ENCODE assay signal across 13 cellular contexts in the genomic region with DNA sequence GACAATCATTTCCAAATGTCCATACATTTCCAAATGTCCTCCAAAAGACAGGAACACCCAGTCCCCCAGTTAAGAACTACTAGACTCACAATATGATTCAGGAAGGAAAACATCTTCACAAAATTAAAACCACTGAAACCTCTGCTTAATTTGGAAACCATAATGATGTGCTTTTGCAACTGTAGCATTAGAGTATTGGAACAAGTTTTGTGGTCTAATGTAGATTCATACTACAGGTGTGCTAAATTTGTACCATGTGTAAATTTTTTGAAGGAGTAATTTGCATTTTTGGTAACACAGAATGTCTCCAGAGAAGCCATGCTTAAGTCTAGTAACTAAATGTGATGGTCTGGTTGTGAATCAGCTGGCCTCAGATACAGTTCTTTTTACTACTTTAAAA.
DNase-seq lines count a peak whose midpoint lies in the region; ATAC-seq and TF ChIP-seq lines count a peak whose summit lies in the region.
"Had no signal": no experiment of that assay in that cellular context is flagged by ENCODE, and none has a peak within 500 bp of the region (broad histone marks: within the 10 kb centered on the region; RNA-seq: fewer than 3 reads in every experiment).

No MANE protein-coding gene starts in this region.

- H3K79me2 ChIP-seq in DND-41 (ENCODE audit: insufficient read depth, low read length) (peaks cover 4% of the 10 kb centered on the region), KMS-11 (ENCODE audit: insufficient read depth, low read depth) (no peaks in the 10 kb centered on the region)

- H3K9me3 ChIP-seq in DND-41 (ENCODE audit: insufficient read depth, low read length, severe bottlenecking) (no peaks in the 10 kb centered on the region), ovary (no peaks in the 10 kb centered on the region)
- H3K9me3 ChIP-seq: right lobe of liver had no signal

- H3K36me3 ChIP-seq in DND-41 (ENCODE audit: insufficient read depth, low read length) (no peaks in the 10 kb centered on the region), KMS-11 (ENCODE audit: insufficient read depth) (no peaks in the 10 kb centered on the region), ovary (no peaks in the 10 kb centered on the region)
- H3K36me3 ChIP-seq: right lobe of liver had no signal

- no peaks in the 10 kb centered on the region for H3K4me1 ChIP-seq in DND-41 (ENCODE audit: insufficient read depth, low read length)
- peaks cover 18% of the 10 kb centered on the region for H3K4me1 ChIP-seq in KMS-11 (ENCODE audit: low read depth, poor library complexity, severe bottlenecking)
- no peaks in the 10 kb centered on the region for H3K4me1 ChIP-seq in ovary (ENCODE audit: insufficient read depth)
- H3K4me1 ChIP-seq: right lobe of liver had no signal

- H3K4me3 ChIP-seq in DND-41 (ENCODE audit: low read depth in 1 of 2, low read length in 2 of 2) (no peak overlapping the region), KMS-11 (IDR thresholded peaks at IDR 0.05; ENCODE audit: insufficient read depth, low read depth, low read length) (no peak overlapping the region), ovary (no peak overlapping the region)
- H3K4me3 ChIP-seq: lung, right lobe of liver had no signal

- peak; percentile 44; the same call in 1 of the 3 replicates for ATAC-seq in DND-41 (ENCODE audit: insufficient read depth, low read depth)
- ATAC-seq in GM19035 (IDR thresholded peaks at IDR 0.05; ENCODE audit: unreplicated experiment) = peak; percentile 94
- peak; percentile 86 for ATAC-seq in HG02798 (IDR thresholded peaks at IDR 0.05; ENCODE audit: poor library complexity, unreplicated experiment)
- no peak for ATAC-seq in omental fat pad (ENCODE audit: low FRiP score)
- ATAC-seq: right lobe of liver had no signal

- no peak overlapping the region for H3K4me2 ChIP-seq in DND-41 (ENCODE audit: insufficient read depth, low read length)
- peak overlapping the region; percentile 54 for H3K4me2 ChIP-seq in KMS-11

- TF ChIP-seq EP300 in ovary (IDR thresholded peaks at IDR 0.05) = no peak

- H3K9ac ChIP-seq in DND-41 (ENCODE audit: low read depth, low read length) (no peak overlapping the region), KMS-11 (no peak overlapping the region)

- H2AFZ ChIP-seq in DND-41 (ENCODE audit: low read depth, low read length) (no peak overlapping the region), KMS-11 (ENCODE audit: low read depth) (no peak overlapping the region)

- intact Hi-C loops in ovary (cut with DNase I) = no loop called here

- no peak for TF ChIP-seq POLR2A in ovary (IDR thresholded peaks at IDR 0.05)

- no peak overlapping the region for H3K27ac ChIP-seq in DND-41 (ENCODE audit: low read length)
- no peak overlapping the region for H3K27ac ChIP-seq in KMS-11
- H3K27ac ChIP-seq in ovary = no peak overlapping the region
- H3K27ac ChIP-seq: right lobe of liver had no signal

- H4K20me1 ChIP-seq in DND-41 (ENCODE audit: insufficient read depth, low read length) (no peaks in the 10 kb centered on the region), KMS-11 (ENCODE audit: insufficient read depth) (no peaks in the 10 kb centered on the region)

- TF ChIP-seq CTCF in DND-41 (IDR thresholded peaks at IDR 0.05; ENCODE audit: borderline replicate concordance, extremely low read depth, low read length, poor library complexity, severe bottlenecking) (no peak), KMS-11 (conservative IDR thresholded peaks at IDR 0.05; ENCODE audit: low read depth, low read length) (no peak), omental fat pad (IDR thresholded peaks at IDR 0.05) (no peak), ovary (IDR thresholded peaks at IDR 0.05) (no peak)

- DNase-seq in DND-41 = no peak
- DNase-seq in UCSD-AML1 (lab: John Stamatoyannopoulos, UW; ENCODE audit: unreplicated experiment) = no peak
- DNase-seq in omental fat pad (ENCODE audit: low spot score) = no peak
- DNase-seq in HPDE6-E6E7 (ENCODE audit: extremely low spot score) = no peak
- no peak for DNase-seq in ovary
- DNase-seq: IMR-90, NCI-H226, right lobe of liver, SIG-M5 had no signal

- H3K27me3 ChIP-seq in DND-41 (ENCODE audit: insufficient read depth, low read length, poor library complexity) (no peaks in the 10 kb centered on the region), KMS-11 (ENCODE audit: insufficient read depth, low read depth) (no peaks in the 10 kb centered on the region), ovary (no peaks in the 10 kb centered on the region)
- H3K27me3 ChIP-seq: right lobe of liver had no signal
